Comparison of ENCODE assay signal across 12 cellular contexts in genomic region chr2:173571887-173572680, GRCh38.
DNase-seq lines count a peak whose midpoint lies in the region; ATAC-seq and TF ChIP-seq lines count a peak whose summit lies in the region.
"Had no signal": no experiment of that assay in that cellular context is flagged by ENCODE, and none has a peak within 500 bp of the region (broad histone marks: within the 10 kb centered on the region; RNA-seq: fewer than 3 reads in every experiment).

No MANE protein-coding gene starts in this region.

- H3K4me3 ChIP-seq in OCI-LY3 (ENCODE audit: low read length) (peak overlapping the region; percentile 21), skeletal muscle satellite cell (ENCODE audit: low read length) (no peak overlapping the region)

- in situ Hi-C loops in G401 (cut with HindIII; ENCODE audit: low sequenced_read_pairs) = no loop called here

- H3K36me3 ChIP-seq in OCI-LY3 (replicated peaks; ENCODE audit: low read depth, low read length) (no peaks in the 10 kb centered on the region), skeletal muscle satellite cell (ENCODE audit: insufficient read depth, low read length) (no peaks in the 10 kb centered on the region)

- H3K79me2 ChIP-seq in OCI-LY3 (ENCODE audit: low read length) = no peaks in the 10 kb centered on the region

- H3K4me2 ChIP-seq in OCI-LY3 (ENCODE audit: low read length) (peak overlapping the region; percentile 50), skeletal muscle satellite cell (ENCODE audit: low read length) (peak overlapping the region; percentile 58)

- TF ChIP-seq CTCF in OCI-LY3 (IDR thresholded peaks at IDR 0.05; ENCODE audit: low read depth, low read length) = no peak

- peak overlapping the region; percentile 43; the same call in 1 of the 2 replicates for H2AFZ ChIP-seq in OCI-LY3 (ENCODE audit: low read depth, low read length)

- H4K20me1 ChIP-seq in OCI-LY3 (ENCODE audit: insufficient read depth, low read length) = no peaks in the 10 kb centered on the region

- H3K9ac ChIP-seq in OCI-LY3 (ENCODE audit: low read length) (no peak overlapping the region), skeletal muscle satellite cell (ENCODE audit: low read depth, low read length) (no peak overlapping the region)

- no peaks in the 10 kb centered on the region for H3K9me3 ChIP-seq in OCI-LY3 (ENCODE audit: insufficient read depth, low read length)
- no peaks in the 10 kb centered on the region for H3K9me3 ChIP-seq in skeletal muscle satellite cell (replicated peaks; ENCODE audit: low read length)

- H3K27me3 ChIP-seq in OCI-LY3 (ENCODE audit: low read depth, low read length) (no peaks in the 10 kb centered on the region), skeletal muscle satellite cell (ENCODE audit: control insufficient read depth, insufficient read depth, low read length) (no peaks in the 10 kb centered on the region)

- H3K4me1 ChIP-seq in OCI-LY3 (ENCODE audit: low read length) = peaks cover 36% of the 10 kb centered on the region
- peaks cover 16% of the 10 kb centered on the region for H3K4me1 ChIP-seq in skeletal muscle satellite cell (ENCODE audit: control insufficient read depth, insufficient read depth, low read length)

- peak; percentile 56 for ATAC-seq in esophagus mucosa
- ATAC-seq: CD8-positive, alpha-beta T cell had no signal

- no peak overlapping the region for H3K27ac ChIP-seq in OCI-LY3 (ENCODE audit: low read length)

- peak; percentile 62 for DNase-seq in DMS53 (lab: John Stamatoyannopoulos, UW)
- DNase-seq in DMS53 treated with DMSO at 0.1 percent for 48 hours (lab: John Stamatoyannopoulos, UW; ENCODE audit: unreplicated experiment) = no peak
- no peak for DNase-seq in G401 (ENCODE audit: low spot score)
- DNase-seq in GM19238 (ENCODE audit: insufficient read length, low spot score) = no peak
- DNase-seq in activated CD4-positive, alpha-beta T cell treated with anti-CD3 and anti-CD28 coated beads, Interleukin-2, amount 50 U/mL, for 4 hours = no peak
- DNase-seq: 8988T; activated CD4-positive, alpha-beta memory T cell treated with anti-CD3 and anti-CD28 coated beads for 36 hours; CD8-positive, alpha-beta T cell; GDM1 had no signal
